ENCODE assay signal across 22 cellular contexts in the genomic region with DNA sequence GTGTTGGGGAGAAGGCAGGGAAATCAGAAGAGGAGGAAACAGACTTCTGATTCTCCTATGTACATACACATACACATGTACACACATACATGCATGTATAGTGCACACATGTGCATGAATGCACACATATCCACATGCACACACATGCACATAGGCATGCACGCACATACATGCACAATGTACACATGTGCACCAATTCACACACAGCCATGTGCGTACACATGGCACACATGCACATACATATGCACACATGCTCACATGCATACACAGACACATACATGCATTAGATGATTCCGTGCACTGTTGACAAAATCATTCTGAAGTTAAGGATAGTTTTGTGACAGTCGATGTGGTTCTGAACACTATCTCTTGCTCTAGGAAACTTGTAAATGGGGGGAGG.
"Had no signal": no experiment of that assay in that cellular context is flagged by ENCODE, and none has a peak within 500 bp of the region (broad histone marks: within the 10 kb centered on the region; RNA-seq: fewer than 3 reads in every experiment).

No MANE protein-coding gene starts in this region.

- H3K4me3 ChIP-seq: K562 had no signal

- H3K9me3 ChIP-seq: SK-N-SH had no signal

- H3K36me3 Mint-ChIP-seq: IgD-negative memory B cell had no signal

- H3K4me3 Mint-ChIP-seq: IgD-negative memory B cell had no signal

- H3K9me3 Mint-ChIP-seq: IgD-negative memory B cell had no signal

- DNase-seq: Kasumi-1, MM.1S, NCI-H1092 treated with DMSO at 0.1 percent for 48 hours, NCI-H1436, NCI-H187, NCI-H2029, NCI-H2081 treated with DMSO at 0.1 percent for 48 hours, NCI-H2171, NCI-H226, NCI-H446, NCI-H510A, NCI-H524 treated with DMSO at 0.1 percent for 48 hours, NCI-H69, NCI-H774, SHP77, SK-N-SH, SW 1271 had no signal

- H3K27ac Mint-ChIP-seq: IgD-negative memory B cell had no signal

- ATAC-seq: K562 had no signal

- FAIRE-seq: K562 had no signal

- H3K9ac ChIP-seq: KMS-11, SK-N-SH had no signal

- H3K4me2 ChIP-seq: KMS-11, SK-N-SH had no signal

- H3K4me1 Mint-ChIP-seq: IgD-negative memory B cell had no signal

- H3K27ac ChIP-seq: HL-60, KMS-11, RWPE1 had no signal
